ENCODE assay signal across 8 cellular contexts in genomic region chr15:70852501-70853269, GRCh38. TPM values are rescaled to one million over a fixed set of nuclear protein-coding genes. Genes with fewer than 3 reads are reported as not detected.
DNase-seq lines count a peak whose midpoint lies in the region; ATAC-seq and TF ChIP-seq lines count a peak whose summit lies in the region.

No MANE protein-coding gene starts in this region.

- in situ Hi-C loops in ACHN (cut with HindIII; ENCODE audit: low pct_ligation_motif_present, low pct_unique_long_range_greater_than_20kb, low sequenced_read_pairs): no loop called here

- intact Hi-C loops in dorsolateral prefrontal cortex (cut with DNase I): no loop called here

- H3K27ac ChIP-seq in dorsolateral prefrontal cortex: peak overlapping the region in 58 of 59 donors; percentile 4 to 100 (median 99)
- peak overlapping the region; percentile 67 for H3K27ac ChIP-seq in muscle layer of colon (ENCODE audit: low read depth, low read length)
- H3K27ac ChIP-seq in effector memory CD4-positive, alpha-beta T cell (ENCODE audit: insufficient read depth, low read length, poor library complexity, severe bottlenecking): no peak overlapping the region

- ATAC-seq in GM21619 (IDR thresholded peaks at IDR 0.05; ENCODE audit: unreplicated experiment): no peak

- DNase-seq in ACHN (peak; percentile 43), HuH-7.5 (ENCODE audit: low spot score) (peak; percentile 48), dorsolateral prefrontal cortex (no peak), NOMO-1 treated with dmso at 0.1 percent for 144 hours (lab: John Stamatoyannopoulos, UW; ENCODE audit: unreplicated experiment) (no peak), SW480 (ENCODE audit: low spot score) (no peak)
- DNase-seq in effector memory CD4-positive, alpha-beta T cell: no peak

- no peaks in the 10 kb centered on the region for H3K9me3 ChIP-seq in muscle layer of colon (ENCODE audit: low read length)
- H3K9me3 ChIP-seq in effector memory CD4-positive, alpha-beta T cell (ENCODE audit: control insufficient read depth, low read length): no peaks in the 10 kb centered on the region

- no peaks in the 10 kb centered on the region for H3K36me3 ChIP-seq in muscle layer of colon (ENCODE audit: insufficient read depth, low read length)
- H3K36me3 ChIP-seq in effector memory CD4-positive, alpha-beta T cell (ENCODE audit: control insufficient read depth, insufficient read depth, low read length): no peaks in the 10 kb centered on the region

- H3K27me3 ChIP-seq in dorsolateral prefrontal cortex: no peaks in the 10 kb centered on the region
- no peaks in the 10 kb centered on the region for H3K27me3 ChIP-seq in muscle layer of colon (ENCODE audit: control insufficient read depth in 1 of 2, insufficient read depth in 2 of 2, low read length in 2 of 2)
- H3K27me3 ChIP-seq in effector memory CD4-positive, alpha-beta T cell (replicated peaks; ENCODE audit: control insufficient read depth, insufficient read depth, low read length, poor library complexity, severe bottlenecking): peaks cover 19% of the 10 kb centered on the region

- peak overlapping the region; percentile 77 for H3K9ac ChIP-seq in muscle layer of colon (ENCODE audit: low read length)

- peak overlapping the region; percentile 51 to 96 (median 83) for H3K4me3 ChIP-seq in dorsolateral prefrontal cortex
- H3K4me3 ChIP-seq in muscle layer of colon (ENCODE audit: low read depth in 1 of 2, low read length in 2 of 2): peak overlapping the region; percentile 73 to 76
- H3K4me3 ChIP-seq in effector memory CD4-positive, alpha-beta T cell (ENCODE audit: insufficient read depth, low read depth, low read length, poor library complexity, severe bottlenecking): no peak overlapping the region

- no peak for TF ChIP-seq CTCF in dorsolateral prefrontal cortex (IDR thresholded peaks at IDR 0.05 in 54 of 56, conservative IDR thresholded peaks at IDR 0.05 in 2 of 56; ENCODE audit: low read depth in 1 of 56, partially characterized antibody in 56 of 56)

- H3K4me1 ChIP-seq in muscle layer of colon (ENCODE audit: insufficient read depth, low read length): peaks cover 29% of the 10 kb centered on the region
- peaks cover 2% of the 10 kb centered on the region for H3K4me1 ChIP-seq in effector memory CD4-positive, alpha-beta T cell (ENCODE audit: control insufficient read depth, insufficient read depth, low read length, poor library complexity, severe bottlenecking)

RNA-seq across cellular contexts. Expression of gene LARP6, which starts 1.3 kb away (rescaled TPM):
- total RNA-seq in dorsolateral prefrontal cortex: 100 to 1,000 TPM in 29 of 120 experiments, 10 to 100 TPM in 91; 31.8 to 211 (median 79.7) TPM

RNA-seq across cellular contexts. Expression of gene THAP10, which starts 39.5 kb away (rescaled TPM):
- total RNA-seq in dorsolateral prefrontal cortex: 10 to 100 TPM in 67 of 120 experiments, 1 to 10 TPM in 53; 3.3 to 18.7 (median 10.3) TPM

RNA-seq across cellular contexts. Expression of gene LRRC49, which starts 39.9 kb away (rescaled TPM):
- total RNA-seq in dorsolateral prefrontal cortex: 10 to 100 TPM; 28.2 to 72.1 (median 48.6) TPM

Comparison
In these comparisons a context has a peak if more than half of its experiments do, and no peak if none do; other contexts are left out.
1. DNase-seq: peak in ACHN (single experiment) and HuH-7.5 (single experiment); none in dorsolateral prefrontal cortex (0 of 10), NOMO-1 treated with dmso at 0.1 percent for 144 hours (single experiment), SW480 (single experiment) and effector memory CD4-positive, alpha-beta T cell (0 of 3).